In the genomic region with DNA sequence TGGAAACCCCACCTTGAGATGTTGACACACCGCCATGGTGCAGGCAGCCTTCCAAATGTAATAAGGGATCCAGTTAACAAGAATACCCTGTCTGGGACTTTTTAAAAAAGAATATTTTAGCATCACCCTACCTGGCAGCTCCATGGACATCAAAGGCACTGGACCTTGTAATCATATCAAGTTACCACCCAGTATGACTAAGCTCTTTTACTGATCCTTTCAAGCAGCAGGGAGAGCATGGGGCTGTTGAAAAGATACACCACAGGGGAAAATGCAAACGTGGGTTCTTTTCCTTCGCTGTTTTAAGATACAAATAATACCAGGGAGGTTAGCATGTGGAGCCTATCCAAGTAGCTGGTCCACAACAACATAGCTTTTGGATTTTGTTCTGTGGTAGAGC, we compare ENCODE assay signal across 14 cellular contexts.
DNase-seq lines count a peak whose midpoint lies in the region; ATAC-seq and TF ChIP-seq lines count a peak whose summit lies in the region.
"Had no signal": no experiment of that assay in that cellular context is flagged by ENCODE, and none has a peak within 500 bp of the region (broad histone marks: within the 10 kb centered on the region; RNA-seq: fewer than 3 reads in every experiment).

No MANE protein-coding gene starts in this region.

- no peak overlapping the region for H3K27ac ChIP-seq in RWPE2 (ENCODE audit: poor library complexity, severe bottlenecking)

- no peaks in the 10 kb centered on the region for H3K27me3 ChIP-seq in RWPE2 (ENCODE audit: insufficient read depth, poor library complexity, severe bottlenecking)

- H3K9me3 ChIP-seq in RWPE2 (ENCODE audit: severe bottlenecking), result no peaks in the 10 kb centered on the region

- DNase-seq in Daoy (ENCODE audit: low read depth) (peak; percentile 12), LHCN-M2 (ENCODE audit: low read depth) (peak; percentile 40), RWPE2 (ENCODE audit: low spot score) (no peak), kidney glomerular epithelial cell (lab: John Stamatoyannopoulos, UW) (peak; percentile 51), KG1 (lab: John Stamatoyannopoulos, UW) (no peak), hypothalamus (lab: John Stamatoyannopoulos, UW) (no peak)
- no peak for DNase-seq in effector CD4-positive, alpha-beta T cell
- DNase-seq: activated B cell treated with CpG ODN at 0.5 μM for 24 hours; activated T-cell treated with anti-CD3 and anti-CD28 coated beads, Interleukin-2, amount 50 U/mL, for 24 hours; anterior cingulate cortex; midbrain; NCI-H446; retina had no signal

- no peaks in the 10 kb centered on the region for H3K36me3 ChIP-seq in RWPE2 (ENCODE audit: low read depth)

- H3K4me1 ChIP-seq in RWPE2 (ENCODE audit: insufficient read depth, poor library complexity, severe bottlenecking), result no peaks in the 10 kb centered on the region

- H3K4me3 ChIP-seq in RWPE2 (ENCODE audit: severe bottlenecking), result no peak overlapping the region

- ATAC-seq in RWPE2 (ENCODE audit: low read depth) (peak; percentile 59; the same call in 1 of the 3 replicates), HG03354 (IDR thresholded peaks at IDR 0.05; ENCODE audit: poor library complexity, severe bottlenecking, unreplicated experiment) (no peak)

- TF ChIP-seq CTCF in RWPE2 (IDR thresholded peaks at IDR 0.05; ENCODE audit: poor library complexity, severe bottlenecking), result no peak

Comparison
In these comparisons a context has a peak if more than half of its experiments do, and no peak if none do; other contexts are left out.
1. DNase-seq: peak in Daoy (single experiment), LHCN-M2 (single experiment) and kidney glomerular epithelial cell (single experiment); none in RWPE2 (single experiment), effector CD4-positive, alpha-beta T cell (single experiment), KG1 (single experiment) and hypothalamus (0 of 51).